ENCODE assay signal across 1 cellular context in the genomic region with DNA sequence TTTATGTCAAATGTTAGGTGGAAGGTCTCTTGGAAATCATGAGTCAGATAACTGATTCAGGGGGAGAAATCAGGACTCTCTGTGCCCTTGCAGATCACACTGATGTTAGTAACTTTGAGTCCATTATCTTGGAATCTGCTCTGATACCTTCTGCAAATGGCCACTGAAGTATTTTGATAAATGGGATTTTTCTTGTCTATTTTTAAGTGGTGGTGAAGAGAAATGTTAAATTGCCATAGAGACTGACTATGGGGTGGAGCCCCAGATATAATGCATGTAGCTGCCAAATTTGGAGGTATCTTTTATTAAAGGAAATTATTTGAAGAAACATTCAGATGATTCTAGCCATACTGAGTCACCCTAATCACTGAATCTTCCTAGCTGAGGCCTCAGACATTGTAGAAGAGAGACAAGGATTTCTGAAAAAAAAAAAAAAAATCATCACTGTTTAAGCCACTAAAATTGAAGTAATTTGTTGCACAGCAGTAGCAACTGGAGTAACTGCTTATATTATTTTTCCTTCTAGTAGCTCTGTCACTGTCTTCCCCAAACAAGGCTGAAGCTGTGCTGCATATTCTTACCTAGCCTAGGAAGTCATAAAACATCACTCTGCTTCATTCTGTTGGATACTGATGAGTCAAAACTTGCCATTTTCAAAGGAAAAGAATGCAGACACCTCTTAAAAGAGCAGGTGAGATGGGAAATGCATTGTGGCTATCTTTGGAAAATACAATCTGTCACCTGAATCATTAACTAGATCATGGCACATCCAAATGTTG.
TF ChIP-seq lines count a peak whose summit lies in the region.

No MANE protein-coding gene starts in this region.

TF ChIP-seq in SK-N-SH, 30 proteins besides CTCF, POLR2A, EP300 and RAD21:
- TF ChIP-seq JUND (IDR thresholded peaks at IDR 0.05) (0 out of 2 replicates have a peak, but pooled peaks have one; percentile 5), FOXJ3 (CRISPR knock-in tag; IDR thresholded peaks at IDR 0.05) (no peak)
- TF ChIP-seq, protein P1, sequence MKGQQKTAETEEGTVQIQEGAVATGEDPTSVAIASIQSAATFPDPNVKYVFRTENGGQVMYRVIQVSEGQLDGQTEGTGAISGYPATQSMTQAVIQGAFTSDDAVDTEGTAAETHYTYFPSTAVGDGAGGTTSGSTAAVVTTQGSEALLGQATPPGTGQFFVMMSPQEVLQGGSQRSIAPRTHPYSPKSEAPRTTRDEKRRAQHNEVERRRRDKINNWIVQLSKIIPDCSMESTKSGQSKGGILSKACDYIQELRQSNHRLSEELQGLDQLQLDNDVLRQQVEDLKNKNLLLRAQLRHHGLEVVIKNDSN (IDR thresholded peaks at IDR 0.05; ENCODE audit: borderline replicate concordance, low read depth) = no peak
